8 cellular contexts compared by ENCODE assay signal in the genomic region with DNA sequence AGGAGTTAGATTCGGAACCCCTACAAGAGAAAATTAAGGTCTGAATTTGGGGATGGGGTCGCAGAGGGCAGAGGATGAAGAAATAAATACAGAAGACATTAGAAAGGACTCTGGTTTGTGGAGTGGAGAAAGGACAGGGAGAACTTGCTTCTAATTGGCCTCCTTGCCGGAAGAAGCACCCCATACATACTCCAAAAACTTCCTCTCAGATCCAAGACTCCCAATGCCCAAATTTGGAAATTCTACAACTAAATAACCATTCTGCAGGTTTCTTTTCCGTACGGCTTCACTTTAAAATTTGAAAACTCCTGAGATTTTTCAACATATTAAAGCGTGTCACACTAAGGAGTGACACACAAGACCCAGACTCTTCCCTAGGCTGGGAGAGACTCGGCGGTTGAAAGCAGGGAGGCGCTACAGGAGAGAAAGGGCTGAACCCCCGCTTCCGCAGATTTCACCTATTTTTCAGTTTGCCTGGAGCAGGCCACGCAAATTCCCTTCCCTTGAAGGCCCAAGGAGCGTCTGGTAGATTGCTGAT. TPM values are rescaled to one million over a fixed set of nuclear protein-coding genes. Genes with fewer than 3 reads are reported as not detected.
DNase-seq lines count a peak whose midpoint lies in the region; ATAC-seq and TF ChIP-seq lines count a peak whose summit lies in the region.

No MANE protein-coding gene starts in this region.

- CTCF ChIA-PET in HEK293 (lab: Yijun Ruan, JAX), result interaction anchor here (0.6 kb wide), 1 partner anchor 217 kb away, joined by 6 read pairs; no protein-coding TSS in a partner anchor

- H3K4me1 ChIP-seq in HEK293 (ENCODE audit: control insufficient read depth, insufficient read depth, low read length) (0 out of 2 replicates have a peak, but pooled peaks cover 6% of the 10 kb centered on the region), gastroesophageal sphincter (peaks cover 4 to 46% (median 8%) of the 10 kb centered on the region in 3 donors), psoas muscle (peaks cover 15% of the 10 kb centered on the region)

- peak overlapping the region; percentile 94 for H3K27ac ChIP-seq in HEK293 (ENCODE audit: extremely low read depth, low read depth, low read length)
- H3K27ac ChIP-seq in WERI-Rb-1, result peak overlapping the region; percentile 99
- peak overlapping the region; percentile 89 to 96 (median 90) for H3K27ac ChIP-seq in gastroesophageal sphincter
- H3K27ac ChIP-seq in psoas muscle, result peak overlapping the region; percentile 93

- H3K36me3 ChIP-seq in HEK293 (ENCODE audit: control insufficient read depth in 2 of 2, insufficient read depth in 1 of 2, low read length in 2 of 2), result peaks cover 31 to 54% of the 10 kb centered on the region in 2 experiments
- peaks cover 43% of the 10 kb centered on the region for H3K36me3 ChIP-seq in WERI-Rb-1
- H3K36me3 ChIP-seq in gastroesophageal sphincter, result peaks cover 4 to 31% of the 10 kb centered on the region in 2 donors
- H3K36me3 ChIP-seq in psoas muscle (ENCODE audit: insufficient read depth in 1 of 2, low read depth in 1 of 2), result peaks cover 12 to 33% of the 10 kb centered on the region in 2 donors

- WGBS in gastroesophageal sphincter (ENCODE audit: low coverage in 1 of 2), 2 donors, result 4 to 14% methylated on average over 7 to 13 of the region's 13 CpGs
- 6 to 9% (median 6%) methylated on average over 13 of the region's 13 CpGs for WGBS in psoas muscle, 3 donors

- no peak for ATAC-seq in gastroesophageal sphincter
- ATAC-seq in psoas muscle, result peak in 3 of 4 donors; percentile 7 to 32 (median 11)
- ATAC-seq in GM19324 (IDR thresholded peaks at IDR 0.05; ENCODE audit: low FRiP score, unreplicated experiment), result no peak
- ATAC-seq in GM18868 (IDR thresholded peaks at IDR 0.05; ENCODE audit: unreplicated experiment), result no peak

- DNase-seq in CD14-positive monocyte (ENCODE audit: low spot score) (no peak), WERI-Rb-1 (no peak), psoas muscle (no peak), activated gamma-delta T cell (lab: John Stamatoyannopoulos, UW) (no peak)

- H3K27me3 ChIP-seq in WERI-Rb-1 (ENCODE audit: insufficient read depth, low read depth, severe bottlenecking) (no peaks in the 10 kb centered on the region), gastroesophageal sphincter (no peaks in the 10 kb centered on the region), psoas muscle (ENCODE audit: insufficient read depth in 3 of 3, low read length in 2 of 3) (no peaks in the 10 kb centered on the region)

- TF ChIP-seq CTCF in CD14-positive monocyte (IDR thresholded peaks at IDR 0.05), result no peak
- TF ChIP-seq CTCF in HEK293 (tag by site-specific recombination; IDR thresholded peaks at IDR 0.05), result no peak
- no peak for TF ChIP-seq CTCF in WERI-Rb-1 (IDR thresholded peaks at IDR 0.05; ENCODE audit: low read depth, low read length)
- no peak for TF ChIP-seq CTCF in gastroesophageal sphincter (IDR thresholded peaks at IDR 0.05)
- no peak for TF ChIP-seq CTCF in psoas muscle (IDR thresholded peaks at IDR 0.05)

- no peak for TF ChIP-seq EP300 in gastroesophageal sphincter (IDR thresholded peaks at IDR 0.05)

- H3K9me3 Mint-ChIP-seq in CD14-positive monocyte, result no peaks in the 10 kb centered on the region

- peaks cover 38% of the 10 kb centered on the region for H3K4me1 Mint-ChIP-seq in CD14-positive monocyte

- H3K4me3 Mint-ChIP-seq in CD14-positive monocyte, result peak overlapping the region; percentile 100

- peak overlapping the region; percentile 50 for H3K4me3 ChIP-seq in HEK293 (ENCODE audit: low read depth, low read length)
- H3K4me3 ChIP-seq in WERI-Rb-1 (ENCODE audit: low read depth, low read length), result peak overlapping the region; percentile 82
- peak overlapping the region; percentile 67 to 98 for H3K4me3 ChIP-seq in gastroesophageal sphincter
- peak overlapping the region; percentile 91 for H3K4me3 ChIP-seq in psoas muscle

- no peak for TF ChIP-seq POLR2A in gastroesophageal sphincter (IDR thresholded peaks at IDR 0.05)

- H3K36me3 Mint-ChIP-seq in CD14-positive monocyte, result peaks cover 25 to 34% of the 10 kb centered on the region in 2 donors

- no peaks in the 10 kb centered on the region for H3K9me3 ChIP-seq in HEK293 (ENCODE audit: control insufficient read depth, insufficient read depth, low read depth, low read length)
- no peaks in the 10 kb centered on the region for H3K9me3 ChIP-seq in WERI-Rb-1 (ENCODE audit: severe bottlenecking)
- H3K9me3 ChIP-seq in gastroesophageal sphincter, result no peaks in the 10 kb centered on the region
- no peaks in the 10 kb centered on the region for H3K9me3 ChIP-seq in psoas muscle

- peak overlapping the region; percentile 91 to 99 (median 97) for H3K27ac Mint-ChIP-seq in CD14-positive monocyte

- intact Hi-C loops in CD14-positive monocyte (cut with micrococcal nuclease), result loop anchor here in 1 of 2 donors (5.0 to 10.0 kb wide), 2 partner anchors 383 to 509 kb away; a partner anchor contains a TSS
- intact Hi-C loops in psoas muscle (cut with DNase I), result loop anchor here (2.0 to 5.0 kb wide), 2 partner anchors 36 to 37 kb away; a partner anchor contains a TSS

- POLR2A ChIA-PET in HEK293 (lab: Yijun Ruan, JAX), result interaction anchor here (0.6 kb wide), 1 partner anchor 200 kb away, joined by 4 read pairs; no protein-coding TSS in a partner anchor

- H3K27me3 Mint-ChIP-seq in CD14-positive monocyte (ENCODE audit: low read depth in 3 of 3), result no peaks in the 10 kb centered on the region

TF ChIP-seq in HEK293, 187 proteins besides CTCF, POLR2A, EP300 and RAD21 (continues in another document):
- TF ChIP-seq ZNF202 (tag by site-specific recombination; IDR thresholded peaks at IDR 0.05; ENCODE audit: borderline replicate concordance), result no peak
- TF ChIP-seq, protein P1, sequence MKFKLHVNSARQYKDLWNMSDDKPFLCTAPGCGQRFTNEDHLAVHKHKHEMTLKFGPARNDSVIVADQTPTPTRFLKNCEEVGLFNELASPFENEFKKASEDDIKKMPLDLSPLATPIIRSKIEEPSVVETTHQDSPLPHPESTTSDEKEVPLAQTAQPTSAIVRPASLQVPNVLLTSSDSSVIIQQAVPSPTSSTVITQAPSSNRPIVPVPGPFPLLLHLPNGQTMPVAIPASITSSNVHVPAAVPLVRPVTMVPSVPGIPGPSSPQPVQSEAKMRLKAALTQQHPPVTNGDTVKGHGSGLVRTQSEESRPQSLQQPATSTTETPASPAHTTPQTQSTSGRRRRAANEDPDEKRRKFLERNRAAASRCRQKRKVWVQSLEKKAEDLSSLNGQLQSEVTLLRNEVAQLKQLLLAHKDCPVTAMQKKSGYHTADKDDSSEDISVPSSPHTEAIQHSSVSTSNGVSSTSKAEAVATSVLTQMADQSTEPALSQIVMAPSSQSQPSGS (tag by site-specific recombination; IDR thresholded peaks at IDR 0.05; ENCODE audit: low read depth), result no peak
- TF ChIP-seq ZNF626 (tag by site-specific recombination; IDR thresholded peaks at IDR 0.05), result no peak
- TF ChIP-seq ZNF660 (tag by site-specific recombination; IDR thresholded peaks at IDR 0.05), result peak; percentile 53; the same call in 1 of the 2 replicates
- no peak for TF ChIP-seq KLF7 (tag by site-specific recombination; IDR thresholded peaks at IDR 0.05; ENCODE audit: borderline replicate concordance)
- no peak for TF ChIP-seq ZNF473 (tag by site-specific recombination; IDR thresholded peaks at IDR 0.05)
- no peak for TF ChIP-seq ZBTB20 (tag by site-specific recombination; IDR thresholded peaks at IDR 0.05)
- no peak for TF ChIP-seq YY2 (tag by site-specific recombination; IDR thresholded peaks at IDR 0.05)
- TF ChIP-seq, protein P2, sequence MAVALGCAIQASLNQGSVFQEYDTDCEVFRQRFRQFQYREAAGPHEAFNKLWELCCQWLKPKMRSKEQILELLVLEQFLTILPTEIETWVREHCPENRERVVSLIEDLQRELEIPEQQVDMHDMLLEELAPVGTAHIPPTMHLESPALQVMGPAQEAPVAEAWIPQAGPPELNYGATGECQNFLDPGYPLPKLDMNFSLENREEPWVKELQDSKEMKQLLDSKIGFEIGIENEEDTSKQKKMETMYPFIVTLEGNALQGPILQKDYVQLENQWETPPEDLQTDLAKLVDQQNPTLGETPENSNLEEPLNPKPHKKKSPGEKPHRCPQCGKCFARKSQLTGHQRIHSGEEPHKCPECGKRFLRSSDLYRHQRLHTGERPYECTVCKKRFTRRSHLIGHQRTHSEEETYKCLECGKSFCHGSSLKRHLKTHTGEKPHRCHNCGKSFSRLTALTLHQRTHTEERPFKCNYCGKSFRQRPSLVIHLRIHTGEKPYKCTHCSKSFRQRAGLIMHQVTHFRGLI (tag by site-specific recombination; IDR thresholded peaks at IDR 0.05), result no peak
- 0 out of 2 replicates have a peak, but pooled peaks have one; percentile 79 for TF ChIP-seq PRDM1 (tag by site-specific recombination; IDR thresholded peaks at IDR 0.05)

RNA-seq across cellular contexts. Expression of a gene that starts 0.5 kb away (rescaled TPM):
- polyA plus RNA-seq in CD14-positive monocyte, result 1 to 10 TPM in 1 of 2 donors, not detected in 1; 2.4 TPM
- 10 to 100 TPM in 1 of 4 donors, 1 to 10 TPM in 3; 3.0 to 16.8 (median 3.8) TPM for total RNA-seq in gastroesophageal sphincter
- total RNA-seq in psoas muscle, result 1 to 10 TPM; 2.1 to 3.7 (median 2.8) TPM
- 1 to 10 TPM in 2 of 3 donors, under 1 TPM in 1; 0.47 to 6.8 (median 3.2) TPM for polyA plus RNA-seq in psoas muscle

RNA-seq across cellular contexts. Expression of a gene that starts 0.9 kb away (rescaled TPM):
- 100 to 1,000 TPM; 785 to 967 TPM for polyA plus RNA-seq in CD14-positive monocyte
- 1,000 to 10,000 TPM in 3 of 4 donors, 100 to 1,000 TPM in 1; 672 to 2,650 (median 1,912) TPM for total RNA-seq in gastroesophageal sphincter
- 100 to 1,000 TPM; 360 to 487 (median 465) TPM for total RNA-seq in psoas muscle
- 1,000 to 10,000 TPM; 1,032 to 1,630 (median 1,275) TPM for polyA plus RNA-seq in psoas muscle

RNA-seq across cellular contexts. Expression of a gene that starts 37.4 kb away (rescaled TPM):
- polyA plus RNA-seq in CD14-positive monocyte, result 10 to 100 TPM in 1 of 2 donors, 1 to 10 TPM in 1; 8.1 to 12.5 TPM
- total RNA-seq in gastroesophageal sphincter, result 10 to 100 TPM; 19.1 to 24.0 (median 22.4) TPM
- total RNA-seq in psoas muscle, result 10 to 100 TPM; 33.8 to 47.7 (median 37.2) TPM
- polyA plus RNA-seq in psoas muscle, result 10 to 100 TPM; 31.8 to 64.6 (median 53.5) TPM

Comparison
In these comparisons a context has a peak if more than half of its experiments do, and no peak if none do; other contexts are left out.
1. ATAC-seq: peak in psoas muscle (3 of 4); none in gastroesophageal sphincter (single experiment), GM19324 (single experiment) and GM18868 (single experiment).
2. Peak in every context shown above with its lines, with median percentiles within 50 percentile points of each other: H3K27ac ChIP-seq and H3K4me3 ChIP-seq.